In the genomic region with DNA sequence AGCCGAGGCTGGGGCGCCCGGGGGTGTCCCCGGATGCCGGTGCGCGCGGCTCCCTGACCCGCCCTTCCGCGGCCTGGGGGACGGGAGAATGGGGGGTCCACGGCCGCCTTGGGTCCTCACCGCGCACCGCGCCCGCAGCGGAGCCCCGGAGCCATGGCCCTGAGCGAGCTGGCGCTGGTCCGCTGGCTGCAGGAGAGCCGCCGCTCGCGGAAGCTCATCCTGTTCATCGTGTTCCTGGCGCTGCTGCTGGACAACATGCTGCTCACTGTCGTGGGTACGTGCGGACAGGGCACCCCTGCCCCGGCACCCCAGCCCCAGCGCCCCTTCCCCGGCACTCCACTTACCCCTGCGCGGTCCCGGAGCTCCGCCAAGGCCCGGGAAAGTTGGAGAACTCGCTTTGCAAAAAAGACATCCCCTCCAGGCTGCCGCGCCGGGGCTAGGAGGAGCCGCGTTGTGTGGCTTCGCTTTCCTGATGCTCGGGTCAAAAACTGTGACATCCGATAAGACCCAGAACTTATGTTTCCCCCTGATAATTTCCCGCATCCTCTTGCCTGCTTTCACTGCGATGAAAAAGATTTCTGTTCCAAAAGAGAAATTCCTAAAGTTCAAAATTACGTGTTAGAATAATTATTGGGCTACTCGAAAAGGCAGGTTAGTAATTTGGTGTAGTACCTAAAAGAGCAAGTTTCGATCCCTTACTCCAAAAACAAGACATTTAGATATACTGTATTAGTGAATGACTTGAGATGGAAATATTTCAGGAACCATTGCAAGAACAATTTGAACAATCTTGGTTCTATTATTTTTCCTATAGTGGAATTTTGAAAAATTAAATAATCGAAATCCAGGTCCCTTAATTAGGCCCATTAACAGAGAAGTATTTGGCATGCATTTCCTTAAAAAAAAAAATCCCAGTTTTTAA, we compare ENCODE assay signal across 12 cellular contexts. TPM values are rescaled to one million over a fixed set of nuclear protein-coding genes. Genes with fewer than 3 reads are reported as not detected.
A peak's percentile ranks its signal among the peaks of the same experiment; 100 is the strongest.
DNase-seq lines count a peak whose midpoint lies in the region; ATAC-seq and TF ChIP-seq lines count a peak whose summit lies in the region.
"Had no signal": no experiment of that assay in that cellular context is flagged by ENCODE, and none has a peak within 500 bp of the region (broad histone marks: within the 10 kb centered on the region; RNA-seq: fewer than 3 reads in every experiment).

No MANE protein-coding gene starts in this region.

- H3K36me3 Mint-ChIP-seq in GM23338 (ENCODE audit: low read depth) (peaks cover 3% of the 10 kb centered on the region; the same call in 1 of the 3 replicates), mesothelial cell of epicardium (no peaks in the 10 kb centered on the region)

- no peak overlapping the region for H3K27ac ChIP-seq in GM23338 (ENCODE audit: low read depth)
- H3K27ac ChIP-seq: tibial artery, VCaP had no signal

- H3K9me2 ChIP-seq in GM23338 (ENCODE audit: insufficient read depth), result no peaks in the 10 kb centered on the region

- peaks cover 25% of the 10 kb centered on the region for H3K27me3 ChIP-seq in GM23338 (ENCODE audit: insufficient read depth)

- H2AFZ ChIP-seq in GM23338, result peak overlapping the region; percentile 95; the same call in 1 of the 2 replicates

- H3K4me1 ChIP-seq in GM23338 (ENCODE audit: insufficient read depth), result 0 out of 2 replicates have a peak, but pooled peaks cover 6% of the 10 kb centered on the region

- no peaks in the 10 kb centered on the region for H3F3A ChIP-seq in GM23338 (replicated peaks; ENCODE audit: low read depth)

- in situ Hi-C loops in KBM-7 (cut with MboI; ENCODE audit: low pct_unique_long_range_greater_than_20kb, low sequenced_read_pairs), result no loop called here

- peak overlapping the region; percentile 87 for H3K4me2 ChIP-seq in GM23338

- H3K4me1 Mint-ChIP-seq in GM23338, result peaks cover 5% of the 10 kb centered on the region; the same call in 2 of the 3 replicates
- H3K4me1 Mint-ChIP-seq in mesothelial cell of epicardium, result peaks cover 4% of the 10 kb centered on the region

- no peak overlapping the region for H3K27ac Mint-ChIP-seq in GM23338
- no peak overlapping the region for H3K27ac Mint-ChIP-seq in mesothelial cell of epicardium

- ATAC-seq in GM23338 (peak; percentile 65), HG03280 (IDR thresholded peaks at IDR 0.05; ENCODE audit: unreplicated experiment) (no peak)

- TF ChIP-seq CTCF in GM23338 (conservative IDR thresholded peaks at IDR 0.05; ENCODE audit: low read depth in 2 of 2), result no peak
- TF ChIP-seq CTCF in mesothelial cell of epicardium (IDR thresholded peaks at IDR 0.05; ENCODE audit: unreplicated experiment), result no peak

- DNase-seq in AG20443 (ENCODE audit: low spot score) (peak; percentile 62), GM23338 (ENCODE audit: low spot score) (peak; percentile 67), ecto neural progenitor cell (ENCODE audit: low spot score) (peak; percentile 69), mesothelial cell of epicardium (ENCODE audit: low spot score in 2 of 2, unreplicated experiment in 2 of 2) (peak in 1 of 2 experiments; percentile 45), KBM-7 (no peak), NAMALWA (ENCODE audit: low spot score) (no peak)
- DNase-seq in activated CD8-positive, alpha-beta memory T cell treated with anti-CD3 and anti-CD28 coated beads, Interleukin-2, amount 50 U/mL, for 48 hours, result no peak
- DNase-seq: effector memory CD4-positive, alpha-beta T cell had no signal

- H3K36me3 ChIP-seq in GM23338 (ENCODE audit: insufficient read depth), result no peaks in the 10 kb centered on the region
- H3K36me3 ChIP-seq: tibial artery had no signal

- peak overlapping the region; percentile 77 for H3K4me3 ChIP-seq in GM23338
- H3K4me3 ChIP-seq: tibial artery had no signal

- H3K9me3 Mint-ChIP-seq in GM23338 (peaks cover 3% of the 10 kb centered on the region; the same call in 1 of the 3 replicates), mesothelial cell of epicardium (no peaks in the 10 kb centered on the region)

- H3K4me3 Mint-ChIP-seq in GM23338, result peak overlapping the region; percentile 79
- peak overlapping the region; percentile 53 for H3K4me3 Mint-ChIP-seq in mesothelial cell of epicardium

- peaks cover 6% of the 10 kb centered on the region; the same call in 1 of the 2 replicates for H4K20me1 ChIP-seq in GM23338 (replicated peaks; ENCODE audit: insufficient read depth)

- H3K79me2 ChIP-seq in GM23338 (replicated peaks; ENCODE audit: insufficient read depth), result no peaks in the 10 kb centered on the region

- H3K27me3 Mint-ChIP-seq in GM23338 (ENCODE audit: insufficient read depth, low read depth, poor library complexity) (peaks cover 22% of the 10 kb centered on the region), mesothelial cell of epicardium (ENCODE audit: low read depth) (peaks cover 89% of the 10 kb centered on the region)

TF ChIP-seq in GM23338, 12 proteins besides CTCF, POLR2A, EP300 and RAD21:
- no peak for TF ChIP-seq EZH2phosphoT487 (IDR thresholded peaks at IDR 0.05; ENCODE audit: unreplicated experiment)
- no peak for TF ChIP-seq EZH2 (IDR thresholded peaks at IDR 0.05; ENCODE audit: low read depth, unreplicated experiment)
- no peak for TF ChIP-seq ZNF331 (CRISPR knock-in tag; IDR thresholded peaks at IDR 0.05; ENCODE audit: low read depth)
- no peak for TF ChIP-seq CREB1 (CRISPR knock-in tag; IDR thresholded peaks at IDR 0.05; ENCODE audit: low read depth)
- TF ChIP-seq STAT1 (IDR thresholded peaks at IDR 0.05; ENCODE audit: unreplicated experiment), result no peak
TF ChIP-seq in GM23338: peak in this region for 0.

RNA-seq across cellular contexts. Expression of a gene that starts 0.9 kb away (rescaled TPM):
- total RNA-seq in GM23338 (2014; rRNA removed; shearing (Covaris generic)), result 7.8 and 8.7 TPM in 2 replicates
- polyA plus RNA-seq in GM23338 (2016; fragmentation: Nextera tagmentation; extraction: Ambion mirVana), result 4.3 TPM in 2 replicates
- 0.07 to 0.13 TPM (median 0.09 TPM) in 3 replicates for total RNA-seq in mesothelial cell of epicardium

RNA-seq across cellular contexts. Expression of a gene that starts 44.5 kb away (rescaled TPM):
- not detected in 2 replicates for total RNA-seq in GM23338 (2014; rRNA removed; shearing (Covaris generic))
- polyA plus RNA-seq in GM23338 (2016; fragmentation: Nextera tagmentation; extraction: Ambion mirVana), result not detected in 2 replicates
- total RNA-seq in mesothelial cell of epicardium, result not detected in 3 replicates
- total RNA-seq: renal cortical epithelial cell had no signal

Comparison
In these comparisons a context has a peak if more than half of its experiments do, and no peak if none do; other contexts are left out.
1. DNase-seq: peak in AG20443 (single experiment), GM23338 (single experiment) and ecto neural progenitor cell (single experiment); none in KBM-7 (single experiment), NAMALWA (single experiment) and activated CD8-positive, alpha-beta memory T cell treated with anti-CD3 and anti-CD28 coated beads, Interleukin-2, amount 50 U/mL, for 48 hours (single experiment).